ENCODE assay signal across 14 cellular contexts in genomic region chr3:171943262-171944108, GRCh38.
"Had no signal": no experiment of that assay in that cellular context is flagged by ENCODE, and none has a peak within 500 bp of the region (broad histone marks: within the 10 kb centered on the region; RNA-seq: fewer than 3 reads in every experiment).

No MANE protein-coding gene starts in this region.

- H3K4me1 ChIP-seq: gastrocnemius medialis had no signal

- H3K36me3 ChIP-seq: gastrocnemius medialis, transverse colon had no signal

- H3K27ac ChIP-seq: gastrocnemius medialis, transverse colon had no signal

- ATAC-seq: activated CD4-positive, CD25-positive, alpha-beta regulatory T cell treated with anti-CD3 and anti-CD28 coated beads, Interleukin-2, amount 50 U/mL, for 24 hours; effector memory CD8-positive, alpha-beta T cell; gastrocnemius medialis; natural killer cell treated with Interleukin-12 subunit alpha and Interleukin-12 subunit beta and Interleukin-15 and Interleukin-18, amount 100 ng/mL, for 72 hours; right cardiac atrium; stimulated activated naive CD8-positive, alpha-beta T cell treated with anti-CD3 and anti-CD28 coated beads, Interleukin-15, Interleukin-2, amounts not matched to agents 100 U/mL and 50 U/mL, for 24 hours had no signal

- H3K9me3 ChIP-seq: gastrocnemius medialis, transverse colon had no signal

- DNase-seq: activated naive CD4-positive, alpha-beta T cell treated with anti-CD3 and anti-CD28 coated beads for 36 hours; effector memory CD8-positive, alpha-beta T cell; gastrocnemius medialis; occipital lobe; right cardiac atrium; small intestine; stimulated activated CD4-positive, alpha-beta T cell treated with anti-CD3 and anti-CD28 coated beads, Interleukin-4, amount 100 ng/mL, for 4 hours; stimulated activated CD8-positive, alpha-beta memory T cell treated with anti-CD3 and anti-CD28 coated beads, Interleukin-4, amount 100 ng/mL, for 48 hours; stimulated activated naive CD8-positive, alpha-beta T cell treated with anti-CD3 and anti-CD28 coated beads, Interleukin-15, Interleukin-2, amounts not matched to agents 100 U/mL and 50 U/mL, for 24 hours; transverse colon had no signal

- FAIRE-seq: astrocyte, islet of Langerhans, small intestine had no signal

- H3K27me3 ChIP-seq: gastrocnemius medialis, transverse colon had no signal

- H3K4me3 ChIP-seq: gastrocnemius medialis, transverse colon had no signal
